8 cellular contexts compared by ENCODE assay signal in the genomic region with DNA sequence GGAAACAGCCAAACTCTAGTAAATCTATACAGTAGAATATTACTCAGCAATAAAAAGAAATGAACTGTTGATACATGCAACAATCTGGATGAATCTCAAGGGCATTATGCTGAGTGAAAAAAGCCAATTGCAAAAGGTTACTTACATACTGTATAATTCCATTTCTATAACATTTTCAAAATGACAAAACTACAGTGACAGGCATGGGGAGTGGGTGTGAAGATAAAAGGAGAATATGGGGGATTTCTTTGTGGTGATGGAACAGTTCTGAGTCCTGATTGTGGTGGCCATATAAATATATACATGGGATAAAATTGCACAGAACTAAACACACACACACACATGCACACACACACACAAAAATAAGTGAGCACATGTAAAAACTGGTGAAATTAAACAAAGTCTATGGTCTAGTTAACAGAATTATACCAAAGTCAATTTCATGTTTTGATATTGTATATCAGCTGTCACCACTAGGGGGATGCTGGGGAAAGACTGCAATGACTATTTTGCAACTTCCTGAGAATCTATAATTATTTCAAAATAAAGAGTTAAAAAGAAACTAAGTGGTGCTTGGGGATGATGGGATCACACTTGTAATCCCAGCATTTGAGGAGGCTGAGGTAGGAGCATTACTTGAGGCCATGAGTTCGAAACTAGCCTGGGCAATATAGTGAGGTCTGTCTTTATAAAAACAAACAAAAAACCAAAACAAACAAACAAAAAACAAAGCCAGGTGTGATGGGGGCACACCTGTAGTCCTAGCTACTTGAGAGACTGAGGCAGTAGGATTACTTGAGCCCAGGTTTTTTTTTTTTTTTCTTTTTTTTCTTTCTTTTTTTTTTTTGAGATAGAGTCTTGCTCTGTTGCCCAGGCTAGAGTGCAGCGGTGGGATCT.
DNase-seq lines count a peak whose midpoint lies in the region; ATAC-seq and TF ChIP-seq lines count a peak whose summit lies in the region.

No MANE protein-coding gene starts in this region.

- H2BK20ac ChIP-seq in H9 (ENCODE audit: low read depth, low read length, poor library complexity, severe bottlenecking), result no peak overlapping the region

- POLR2A ChIA-PET in Caco-2 (lab: Charles Lee), result no interaction called here

- H3K4me2 ChIP-seq in H9 (ENCODE audit: insufficient read depth, insufficient read length, low read length), result no peak overlapping the region

- no peak overlapping the region for H3K27ac ChIP-seq in H9 (ENCODE audit: insufficient read length, low read depth, low read length)
- no peak overlapping the region for H3K27ac ChIP-seq in caudate nucleus (ENCODE audit: low read depth, low read length)

- no peaks in the 10 kb centered on the region for H3K27me3 ChIP-seq in Caco-2 (replicated peaks; ENCODE audit: control insufficient read depth, insufficient read depth, low read length)
- no peaks in the 10 kb centered on the region; the same call in 1 of the 2 replicates for H3K27me3 ChIP-seq in H9 (ENCODE audit: insufficient read depth, low read length)

- intact Hi-C loops in Caco-2 (cut with micrococcal nuclease; ENCODE audit: unreplicated experiment), result loop anchor here (1.0 kb wide), 2 partner anchors 104 to 115 kb away; no protein-coding TSS in a partner anchor

- peak; percentile 54 to 65 for TF ChIP-seq CTCF in Caco-2 (IDR thresholded peaks at IDR 0.05; ENCODE audit: insufficient read depth in 1 of 2, low read depth in 1 of 2, low read length in 1 of 2, severe bottlenecking in 1 of 2, unreplicated experiment in 1 of 2)
- TF ChIP-seq CTCF in H9 (conservative IDR thresholded peaks at IDR 0.05), result peak; percentile 76

- DNase-seq in Caco-2, result peak in 1 of 2 experiments; percentile 26
- DNase-seq in H9, result no peak
- DNase-seq in T-helper 17 cell, result no peak
- peak; percentile 7 for DNase-seq in kidney glomerular epithelial cell (lab: John Stamatoyannopoulos, UW)
- no peak for DNase-seq in caudate nucleus (lab: John Stamatoyannopoulos, UW)
- no peak for DNase-seq in stimulated activated effector memory CD8-positive, alpha-beta T cell treated with anti-CD3 and anti-CD28 coated beads, Interleukin-12 subunit alpha, Interleukin-12 subunit beta, amount 100 ng/mL, for 72 hours (ENCODE audit: low spot score in 2 of 2)
- DNase-seq in Ammon's horn (ENCODE audit: low spot score), result no peak

- H3K9ac ChIP-seq in H9 (ENCODE audit: extremely low read depth, insufficient read length, low read length), result no peak overlapping the region

- H3T11ph ChIP-seq in H9 (ENCODE audit: low read length), result no peak overlapping the region

- no peak overlapping the region for H3K14ac ChIP-seq in H9 (ENCODE audit: insufficient read depth, low read length)

- H3K4me3 Mint-ChIP-seq in Caco-2 (ENCODE audit: unreplicated experiment) (no peak overlapping the region), H9 (no peak overlapping the region), T-helper 17 cell (no peak overlapping the region)
- no peak overlapping the region for H3K4me3 Mint-ChIP-seq in stimulated activated effector memory CD8-positive, alpha-beta T cell treated with anti-CD3 and anti-CD28 coated beads, Interleukin-12 subunit alpha, Interleukin-12 subunit beta, amount 100 ng/mL, for 72 hours

- H3K4ac ChIP-seq in H9 (ENCODE audit: low read depth, low read length), result no peak overlapping the region

- CTCF ChIA-PET in Caco-2 (lab: Charles Lee), result interaction anchor here (0.8 kb wide), 1 partner anchor 34 kb away, joined by 4 read pairs; no protein-coding TSS in a partner anchor

- no peak overlapping the region for H2BK15ac ChIP-seq in H9 (ENCODE audit: low read depth, low read length)

- no peaks in the 10 kb centered on the region for H3K4me1 Mint-ChIP-seq in Caco-2 (ENCODE audit: low read depth, unreplicated experiment)
- peaks cover 2 to 3% of the 10 kb centered on the region in 2 experiments for H3K4me1 Mint-ChIP-seq in H9
- H3K4me1 Mint-ChIP-seq in T-helper 17 cell, result peaks cover 9% of the 10 kb centered on the region
- H3K4me1 Mint-ChIP-seq in stimulated activated effector memory CD8-positive, alpha-beta T cell treated with anti-CD3 and anti-CD28 coated beads, Interleukin-12 subunit alpha, Interleukin-12 subunit beta, amount 100 ng/mL, for 72 hours, result peaks cover 6% of the 10 kb centered on the region

- H2AK5ac ChIP-seq in H9 (ENCODE audit: insufficient read length, low read length), result no peak overlapping the region

- H2BK5ac ChIP-seq in H9 (ENCODE audit: insufficient read length, low read length), result no peak overlapping the region

- no peak overlapping the region for H4K8ac ChIP-seq in H9 (replicated peaks; ENCODE audit: insufficient read length, low read depth, low read length)

- H4K5ac ChIP-seq in H9 (ENCODE audit: insufficient read length, low read depth, low read length), result no peak overlapping the region

- ATAC-seq in T-helper 17 cell (peak; percentile 44), GM21786 (IDR thresholded peaks at IDR 0.05; ENCODE audit: unreplicated experiment) (no peak)
- no peak for ATAC-seq in stimulated activated effector memory CD8-positive, alpha-beta T cell treated with anti-CD3 and anti-CD28 coated beads, Interleukin-12 subunit alpha, Interleukin-12 subunit beta, amount 100 ng/mL, for 72 hours

- no peaks in the 10 kb centered on the region for H3K36me3 Mint-ChIP-seq in Caco-2 (ENCODE audit: insufficient read depth, unreplicated experiment)
- H3K36me3 Mint-ChIP-seq in H9 (ENCODE audit: insufficient read depth in 1 of 3, low read depth in 3 of 3), result peaks cover 0 to 9% (median 0%) of the 10 kb centered on the region in 3 experiments; a peak in 1 of 7 replicates
- peaks cover 2% of the 10 kb centered on the region for H3K36me3 Mint-ChIP-seq in T-helper 17 cell (ENCODE audit: low read depth)
- peaks cover under 1% of the 10 kb centered on the region for H3K36me3 Mint-ChIP-seq in stimulated activated effector memory CD8-positive, alpha-beta T cell treated with anti-CD3 and anti-CD28 coated beads, Interleukin-12 subunit alpha, Interleukin-12 subunit beta, amount 100 ng/mL, for 72 hours

- no peak overlapping the region for H2BK12ac ChIP-seq in H9 (ENCODE audit: insufficient read length, low read depth, low read length)

- no peaks in the 10 kb centered on the region for H4K20me1 ChIP-seq in H9 (ENCODE audit: control insufficient read depth, insufficient read depth, insufficient read length)

- H3K4me1 ChIP-seq in Caco-2 (no peaks in the 10 kb centered on the region), H9 (ENCODE audit: insufficient read depth, low read length) (no peaks in the 10 kb centered on the region)

- no TSS peak for BruUV-seq in Caco-2 (replicated peaks; lab: Mats Ljungman, UMichigan)

- H3K27me3 Mint-ChIP-seq in Caco-2 (ENCODE audit: insufficient read depth, unreplicated experiment) (no peaks in the 10 kb centered on the region), H9 (ENCODE audit: low read depth) (no peaks in the 10 kb centered on the region), T-helper 17 cell (no peaks in the 10 kb centered on the region)

- no peak overlapping the region for H2AFZ ChIP-seq in H9 (ENCODE audit: low read length)

- H3K79me1 ChIP-seq in H9 (ENCODE audit: insufficient read depth, low read depth, low read length, poor library complexity, severe bottlenecking), result no peaks in the 10 kb centered on the region

- H3K9me3 Mint-ChIP-seq in Caco-2 (ENCODE audit: unreplicated experiment) (no peaks in the 10 kb centered on the region), H9 (no peaks in the 10 kb centered on the region; a peak in 4 of 5 replicates)
- H3K9me3 Mint-ChIP-seq in stimulated activated effector memory CD8-positive, alpha-beta T cell treated with anti-CD3 and anti-CD28 coated beads, Interleukin-12 subunit alpha, Interleukin-12 subunit beta, amount 100 ng/mL, for 72 hours, result peaks cover 8% of the 10 kb centered on the region

- H3K4me3 ChIP-seq in Caco-2 (ENCODE audit: low read depth, low read length), result no peak overlapping the region

- H3K56ac ChIP-seq in H9 (ENCODE audit: insufficient read length, low read depth, low read length), result no peak overlapping the region

- no peaks in the 10 kb centered on the region for H3K36me3 ChIP-seq in Caco-2 (ENCODE audit: control insufficient read depth, insufficient read depth, low read length)

- H3K18ac ChIP-seq in H9 (ENCODE audit: insufficient read length, low read depth, low read length), result no peak overlapping the region

- H3K27ac Mint-ChIP-seq in Caco-2 (ENCODE audit: unreplicated experiment), result no peak overlapping the region
- no peak overlapping the region for H3K27ac Mint-ChIP-seq in H9
- H3K27ac Mint-ChIP-seq in T-helper 17 cell, result no peak overlapping the region
- H3K27ac Mint-ChIP-seq in stimulated activated effector memory CD8-positive, alpha-beta T cell treated with anti-CD3 and anti-CD28 coated beads, Interleukin-12 subunit alpha, Interleukin-12 subunit beta, amount 100 ng/mL, for 72 hours, result no peak overlapping the region

- no peaks in the 10 kb centered on the region for H3K23me2 ChIP-seq in H9 (ENCODE audit: insufficient read length, low read depth, low read length, poor library complexity, severe bottlenecking)

- no peak overlapping the region for H2BK120ac ChIP-seq in H9 (ENCODE audit: low read depth, low read length, poor library complexity, severe bottlenecking)

- WGBS in H9 (ENCODE audit: extremely low coverage, insufficient read length, low lambda C conversion rate), result no CpG with 5 or more reads among the region's 2 CpGs

- no peaks in the 10 kb centered on the region for H3K79me2 ChIP-seq in H9 (ENCODE audit: insufficient read depth, low read length)

- no peak overlapping the region for H3K23ac ChIP-seq in H9 (ENCODE audit: insufficient read length, low read depth, low read length)

- H3K9me3 ChIP-seq in Caco-2 (no peaks in the 10 kb centered on the region), H9 (ENCODE audit: control insufficient read depth, low read depth, low read length) (no peaks in the 10 kb centered on the region), T-helper 17 cell (ENCODE audit: control insufficient read depth, low read length, poor library complexity, severe bottlenecking) (no peaks in the 10 kb centered on the region)

- H4K91ac ChIP-seq in H9 (ENCODE audit: insufficient read length, low read depth, low read length), result no peak overlapping the region
